ENCODE assay signal across 1 cellular context in genomic region chr7:80876894-80877414, GRCh38.
TF ChIP-seq lines count a peak whose summit lies in the region.

No MANE protein-coding gene starts in this region.

TF ChIP-seq in HEK293, 187 proteins besides CTCF, POLR2A, EP300 and RAD21 (continued from another document and continues in another):
- TF ChIP-seq ZNF341 (tag by site-specific recombination; IDR thresholded peaks at IDR 0.05; ENCODE audit: low read depth) (peak; percentile 71), GLIS1 (tag by site-specific recombination; IDR thresholded peaks at IDR 0.05) (peak; percentile 52), ZNF548 (tag by site-specific recombination; IDR thresholded peaks at IDR 0.05) (no peak), ZNF704 (tag by site-specific recombination; IDR thresholded peaks at IDR 0.05) (no peak), SETDB1 (IDR thresholded peaks at IDR 0.05; ENCODE audit: insufficient read length, low read length) (no peak), ZEB2 (tag by site-specific recombination; IDR thresholded peaks at IDR 0.05) (peak; percentile 100), BCL6B (tag by site-specific recombination; IDR thresholded peaks at IDR 0.05) (peak; percentile 35; the same call in 1 of the 2 replicates), ZNF785 (tag by site-specific recombination; IDR thresholded peaks at IDR 0.05) (no peak), PRDM10 (tag by site-specific recombination; IDR thresholded peaks at IDR 0.05) (peak; percentile 29; the same call in 1 of the 2 replicates), REPIN1 (tag by site-specific recombination; IDR thresholded peaks at IDR 0.05; ENCODE audit: low read depth) (no peak), ZNF23 (tag by site-specific recombination; IDR thresholded peaks at IDR 0.05; ENCODE audit: borderline replicate concordance) (no peak), ZNF837 (tag by site-specific recombination; IDR thresholded peaks at IDR 0.05) (no peak), ZNF132 (tag by site-specific recombination; IDR thresholded peaks at IDR 0.05; ENCODE audit: borderline replicate concordance) (no peak), PRDM6 (tag by site-specific recombination; IDR thresholded peaks at IDR 0.05) (peak; percentile 100), ZNF362 (tag by site-specific recombination; IDR thresholded peaks at IDR 0.05) (peak; percentile 95), ZNF677 (tag by site-specific recombination; IDR thresholded peaks at IDR 0.05) (no peak), ZNF544 (tag by site-specific recombination; IDR thresholded peaks at IDR 0.05) (no peak), YY1 (tag by site-specific recombination; IDR thresholded peaks at IDR 0.05) (no peak; the same call in 1 of the 2 replicates), ZNF121 (tag by site-specific recombination; IDR thresholded peaks at IDR 0.05) (peak; percentile 65; the same call in 1 of the 2 replicates), SP2 (tag by site-specific recombination; IDR thresholded peaks at IDR 0.05) (peak; percentile 29; the same call in 1 of the 2 replicates), TCF7L2 (IDR thresholded peaks at IDR 0.05; ENCODE audit: borderline replicate concordance, low read depth, low read length) (peak; percentile 93), ZNF37A (tag by site-specific recombination; IDR thresholded peaks at IDR 0.05) (no peak), YY2 (tag by site-specific recombination; IDR thresholded peaks at IDR 0.05) (no peak), ZFP69B (tag by site-specific recombination; IDR thresholded peaks at IDR 0.05) (peak; percentile 76; the same call in 1 of the 2 replicates), ZNF660 (tag by site-specific recombination; IDR thresholded peaks at IDR 0.05) (peak; percentile 13; the same call in 1 of the 2 replicates), RBAK (tag by site-specific recombination; IDR thresholded peaks at IDR 0.05) (no peak), ZNF777 (tag by site-specific recombination; IDR thresholded peaks at IDR 0.05; ENCODE audit: borderline replicate concordance) (no peak), ZNF350 (tag by site-specific recombination; IDR thresholded peaks at IDR 0.05) (no peak), ZNF18 (tag by site-specific recombination; IDR thresholded peaks at IDR 0.05) (peak; percentile 96), ZNF175 (tag by site-specific recombination; IDR thresholded peaks at IDR 0.05) (no peak), ZSCAN23 (tag by site-specific recombination; IDR thresholded peaks at IDR 0.05) (peak; percentile 99), OSR2 (tag by site-specific recombination; IDR thresholded peaks at IDR 0.05) (peak; percentile 100), ZNF214 (tag by site-specific recombination; IDR thresholded peaks at IDR 0.05; ENCODE audit: borderline replicate concordance) (no peak), EGR2 (tag by site-specific recombination; IDR thresholded peaks at IDR 0.05; ENCODE audit: low read depth) (no peak), ZNF488 (tag by site-specific recombination; IDR thresholded peaks at IDR 0.05) (peak; percentile 94), GLI4 (tag by site-specific recombination; IDR thresholded peaks at IDR 0.05) (peak; percentile 81; the same call in 1 of the 2 replicates), ZNF571 (tag by site-specific recombination; IDR thresholded peaks at IDR 0.05) (no peak), ZNF530 (tag by site-specific recombination; IDR thresholded peaks at IDR 0.05; ENCODE audit: low read depth) (no peak), ZNF266 (tag by site-specific recombination; IDR thresholded peaks at IDR 0.05; ENCODE audit: low read depth) (no peak), PRDM1 (tag by site-specific recombination; IDR thresholded peaks at IDR 0.05) (peak; percentile 21; the same call in 1 of the 2 replicates), ZNF2 (tag by site-specific recombination; IDR thresholded peaks at IDR 0.05) (peak; percentile 95), ZIC2 (tag by site-specific recombination; IDR thresholded peaks at IDR 0.05) (0 out of 2 replicates have a peak, but pooled peaks have one; percentile 27), ZNF558 (tag by site-specific recombination; IDR thresholded peaks at IDR 0.05) (no peak; the same call in 1 of the 2 replicates), ZNF155 (tag by site-specific recombination; IDR thresholded peaks at IDR 0.05) (no peak), ZNF174 (tag by site-specific recombination; IDR thresholded peaks at IDR 0.05) (no peak), IKZF3 (tag by site-specific recombination; IDR thresholded peaks at IDR 0.05) (peak; percentile 98), KLF10 (tag by site-specific recombination; IDR thresholded peaks at IDR 0.05) (peak; percentile 95), ZSCAN16 (tag by site-specific recombination; IDR thresholded peaks at IDR 0.05) (no peak), ZNF707 (tag by site-specific recombination; IDR thresholded peaks at IDR 0.05) (no peak), ZNF391 (tag by site-specific recombination; IDR thresholded peaks at IDR 0.05; ENCODE audit: borderline replicate concordance, low read depth) (peak; percentile 98), ZNF140 (tag by site-specific recombination; IDR thresholded peaks at IDR 0.05) (no peak), MYNN (tag by site-specific recombination; IDR thresholded peaks at IDR 0.05; ENCODE audit: borderline replicate concordance) (peak; percentile 75), ZNF610 (tag by site-specific recombination; IDR thresholded peaks at IDR 0.05; ENCODE audit: borderline replicate concordance) (peak; percentile 61), HIC1 (tag by site-specific recombination; IDR thresholded peaks at IDR 0.05) (peak; percentile 98), ZNF510 (tag by site-specific recombination; IDR thresholded peaks at IDR 0.05; ENCODE audit: insufficient replicate concordance) (no peak), ZNF248 (tag by site-specific recombination; IDR thresholded peaks at IDR 0.05) (no peak), ZNF302 (tag by site-specific recombination; IDR thresholded peaks at IDR 0.05; ENCODE audit: low read depth) (no peak), ZNF19 (tag by site-specific recombination; IDR thresholded peaks at IDR 0.05; ENCODE audit: low read depth) (no peak), ZBTB7A (tag by site-specific recombination; IDR thresholded peaks at IDR 0.05; ENCODE audit: low read depth) (peak; percentile 29; the same call in 1 of the 2 replicates)
